ENCODE assay signal across 30 cellular contexts in genomic region chr1:229167356-229167755, GRCh38.
"Had no signal": no experiment of that assay in that cellular context is flagged by ENCODE, and none has a peak within 500 bp of the region (broad histone marks: within the 10 kb centered on the region; RNA-seq: fewer than 3 reads in every experiment).

No MANE protein-coding gene starts in this region.

- H3K4me3 ChIP-seq: colonic mucosa, gastrocnemius medialis, heart left ventricle, hepatocyte, lung, pancreas, right lobe of liver, smooth muscle cell, suprapubic skin, transverse colon, vagina had no signal

- H2AFZ ChIP-seq: hepatocyte had no signal

- H3K27me3 ChIP-seq: colonic mucosa, gastrocnemius medialis, hepatocyte, pancreas, right lobe of liver, suprapubic skin, transverse colon, vagina had no signal

- H3K4me3 Mint-ChIP-seq: dendritic cell treated with granulocyte-macrophage colony-stimulating factor and Interleukin-4, amounts not matched to agents 40 ng/mL and 50 ng/mL, for 4 days; endodermal cell; memory B cell; naive B cell; nephron progenitor cell; stimulated activated naive CD8-positive, alpha-beta T cell treated with anti-CD3 and anti-CD28 coated beads, Interleukin-15, amount 100 ng/mL, for 72 hours had no signal

- H3K4me1 ChIP-seq: colonic mucosa, gastrocnemius medialis, right lobe of liver had no signal

- DNase-seq: colonic mucosa; effector CD8-positive, alpha-beta T cell; endodermal cell; foreskin fibroblast; gastrocnemius medialis; heart left ventricle; kidney; naive B cell; nephron progenitor cell; occipital lobe; pancreas; retina; right lobe of liver; stimulated activated CD4-positive, alpha-beta T cell treated with anti-CD3 and anti-CD28 coated beads, Interleukin-12 subunit alpha, Interleukin-12 subunit beta, amount 100 ng/mL, for 4 hours; stimulated activated CD4-positive, alpha-beta T cell treated with anti-CD3 and anti-CD28 coated beads, Interleukin-1b, Interleukin-23, amount 100 ng/mL, for 48 hours; stimulated activated CD4-positive, alpha-beta T cell treated with anti-CD3 and anti-CD28 coated beads, Interleukin-4, amount 100 ng/mL, for 1 hour; stimulated activated CD8-positive, alpha-beta memory T cell treated with anti-CD3 and anti-CD28 coated beads, Interleukin-4, amount 100 ng/mL, for 48 hours; stimulated activated naive CD4-positive, alpha-beta T cell; stimulated activated naive CD8-positive, alpha-beta T cell treated with anti-CD3 and anti-CD28 coated beads, Interleukin-15, amount 100 ng/mL, for 72 hours; transverse colon had no signal

- H3K27ac Mint-ChIP-seq: dendritic cell treated with granulocyte-macrophage colony-stimulating factor and Interleukin-4, amounts not matched to agents 40 ng/mL and 50 ng/mL, for 4 days; endodermal cell; memory B cell; nephron progenitor cell; stimulated activated naive CD8-positive, alpha-beta T cell treated with anti-CD3 and anti-CD28 coated beads, Interleukin-15, amount 100 ng/mL, for 72 hours had no signal

- H3K36me3 Mint-ChIP-seq: memory B cell, naive B cell had no signal

- H3K9me3 ChIP-seq: colonic mucosa, gastrocnemius medialis, heart left ventricle, pancreas, right lobe of liver, suprapubic skin, transverse colon, vagina had no signal

- H3K4me2 ChIP-seq: hepatocyte, smooth muscle cell had no signal

- H3K4me1 Mint-ChIP-seq: memory B cell, naive B cell had no signal

- H3K27ac ChIP-seq: colonic mucosa, epithelial cell of prostate, gastrocnemius medialis, heart left ventricle, hepatocyte, pancreas, right lobe of liver, suprapubic skin, transverse colon, vagina had no signal

- H3K36me3 ChIP-seq: colonic mucosa, gastrocnemius medialis, heart left ventricle, pancreas, right lobe of liver, suprapubic skin, transverse colon, vagina had no signal

- H3K27me3 Mint-ChIP-seq: stimulated activated naive CD8-positive, alpha-beta T cell treated with anti-CD3 and anti-CD28 coated beads, Interleukin-15, amount 100 ng/mL, for 72 hours had no signal

- FAIRE-seq: kidney, pancreas had no signal

- ATAC-seq: esophagus mucosa; gastrocnemius medialis; heart left ventricle; left lobe of liver; pancreas; right lobe of liver; stimulated activated naive CD8-positive, alpha-beta T cell treated with anti-CD3 and anti-CD28 coated beads, Interleukin-15, amount 100 ng/mL, for 72 hours had no signal
